In the genomic region with DNA sequence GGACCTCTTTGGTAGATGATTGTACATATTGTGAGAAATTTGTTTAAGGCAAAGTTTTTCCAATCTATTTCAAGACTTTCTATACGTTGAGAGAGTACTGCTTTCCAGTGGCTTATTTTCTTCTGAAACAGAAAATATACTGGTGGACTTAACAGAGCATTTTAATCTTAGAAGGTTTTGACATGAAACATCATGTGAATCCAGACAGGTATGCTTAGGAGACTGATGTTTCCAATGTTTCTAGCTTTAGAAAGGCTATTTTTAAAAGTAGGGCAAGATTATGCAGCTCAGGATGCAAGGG, we compare ENCODE assay signal across 1 cellular context.
TF ChIP-seq lines count a peak whose summit lies in the region.

No MANE protein-coding gene starts in this region.

TF ChIP-seq in SK-N-SH, 30 proteins besides CTCF, POLR2A, EP300 and RAD21 (continued from another document):
- TF ChIP-seq, protein P1, sequence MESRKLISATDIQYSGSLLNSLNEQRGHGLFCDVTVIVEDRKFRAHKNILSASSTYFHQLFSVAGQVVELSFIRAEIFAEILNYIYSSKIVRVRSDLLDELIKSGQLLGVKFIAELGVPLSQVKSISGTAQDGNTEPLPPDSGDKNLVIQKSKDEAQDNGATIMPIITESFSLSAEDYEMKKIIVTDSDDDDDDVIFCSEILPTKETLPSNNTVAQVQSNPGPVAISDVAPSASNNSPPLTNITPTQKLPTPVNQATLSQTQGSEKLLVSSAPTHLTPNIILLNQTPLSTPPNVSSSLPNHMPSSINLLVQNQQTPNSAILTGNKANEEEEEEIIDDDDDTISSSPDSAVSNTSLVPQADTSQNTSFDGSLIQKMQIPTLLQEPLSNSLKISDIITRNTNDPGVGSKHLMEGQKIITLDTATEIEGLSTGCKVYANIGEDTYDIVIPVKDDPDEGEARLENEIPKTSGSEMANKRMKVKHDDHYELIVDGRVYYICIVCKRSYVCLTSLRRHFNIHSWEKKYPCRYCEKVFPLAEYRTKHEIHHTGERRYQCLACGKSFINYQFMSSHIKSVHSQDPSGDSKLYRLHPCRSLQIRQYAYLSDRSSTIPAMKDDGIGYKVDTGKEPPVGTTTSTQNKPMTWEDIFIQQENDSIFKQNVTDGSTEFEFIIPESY (IDR thresholded peaks at IDR 0.05; ENCODE audit: borderline replicate concordance, low read depth), result no peak
- TF ChIP-seq MEF2A (IDR thresholded peaks at IDR 0.05; ENCODE audit: borderline replicate concordance, low read depth), result no peak
TF ChIP-seq in SK-N-SH: peak in this region for 0.
